Comparison of ENCODE assay signal across 12 cellular contexts in the genomic region with DNA sequence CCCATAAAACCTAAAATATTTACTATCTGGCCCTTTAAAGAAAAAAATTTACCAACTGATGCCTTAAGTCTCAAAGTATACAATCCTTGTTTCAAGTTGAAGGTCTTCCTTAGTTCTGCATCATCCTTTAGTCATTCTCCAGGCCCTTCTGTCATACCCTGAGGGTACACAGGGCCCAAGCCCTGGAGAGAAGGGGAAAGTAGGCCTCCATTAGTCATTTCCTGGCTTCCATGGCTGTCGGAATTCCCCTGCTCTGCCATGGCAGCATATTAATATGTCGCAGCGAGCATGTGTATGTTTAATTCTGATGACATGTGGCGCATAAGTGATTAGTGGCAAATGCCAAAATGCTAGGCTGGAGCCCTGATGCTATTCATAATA. TPM values are rescaled to one million over a fixed set of nuclear protein-coding genes. Genes with fewer than 3 reads are reported as not detected.
A peak's percentile ranks its signal among the peaks of the same experiment; 100 is the strongest.
DNase-seq lines count a peak whose midpoint lies in the region; ATAC-seq, FAIRE-seq and TF ChIP-seq lines count a peak whose summit lies in the region.
"Had no signal": no experiment of that assay in that cellular context is flagged by ENCODE, and none has a peak within 500 bp of the region (broad histone marks: within the 10 kb centered on the region; RNA-seq: fewer than 3 reads in every experiment).

No MANE protein-coding gene starts in this region.

- H3K79me2 ChIP-seq in HepG2 (ENCODE audit: insufficient read depth, low read length) = no peaks in the 10 kb centered on the region

- peak overlapping the region; percentile 53; the same call in 1 of the 2 replicates for H3K4me2 ChIP-seq in HepG2 (ENCODE audit: low read depth, low read length)

- H3K9ac ChIP-seq in HepG2 (ENCODE audit: insufficient read depth, low read depth, low read length) = no peak overlapping the region

- H2AFZ ChIP-seq in HepG2 (ENCODE audit: low read length) = no peak overlapping the region

- POLR2A ChIA-PET in HepG2 (lab: Yijun Ruan, JAX) = interaction anchor here (2.1 to 2.2 kb wide), 2 partner anchors 14 to 23 kb away, joined by 6 to 24 read pairs; a partner anchor contains a TSS

- no peak for TF ChIP-seq POLR2A in HepG2 (IDR thresholded peaks at IDR 0.05; ENCODE audit: insufficient read depth in 1 of 2, low read depth in 2 of 2, low read length in 2 of 2)

- intact Hi-C loops in HepG2 (cut with micrococcal nuclease; ENCODE audit: unreplicated experiment) = no loop called here

- H3K36me3 ChIP-seq in HepG2 (replicated peaks in 1 of 2; ENCODE audit: control insufficient read depth in 1 of 2, insufficient read depth in 2 of 2, low read length in 2 of 2) = no peaks in the 10 kb centered on the region
- H3K36me3 ChIP-seq: gastrocnemius medialis, uterus had no signal

- no peak overlapping the region for H3K27ac ChIP-seq in HepG2 (ENCODE audit: extremely low read length, insufficient read depth, low read length)
- H3K27ac ChIP-seq: gastrocnemius medialis, uterus had no signal

- ATAC-seq in HepG2 (no peak), HG02798 (IDR thresholded peaks at IDR 0.05; ENCODE audit: poor library complexity, unreplicated experiment) (no peak)
- ATAC-seq: gastrocnemius medialis had no signal

- no peak for TF ChIP-seq CTCF in HepG2 (CRISPR knock-in tag; IDR thresholded peaks at IDR 0.05)

- H4K20me1 ChIP-seq in HepG2 (ENCODE audit: insufficient read depth, low read length) = no peaks in the 10 kb centered on the region

- DNase-seq in COLO668 (lab: John Stamatoyannopoulos, UW; ENCODE audit: unreplicated experiment) = peak; percentile 28
- peak; percentile 73 for DNase-seq in HTR-8/SVneo (ENCODE audit: insufficient read length, low spot score)
- peak; percentile 74 for DNase-seq in astrocyte of the hippocampus (ENCODE audit: low read depth, low spot score)
- no peak for DNase-seq in HepG2 (ENCODE audit: low spot score)
- DNase-seq in NCI-H748 treated with DMSO at 0.1 percent for 48 hours (lab: John Stamatoyannopoulos, UW) = no peak
- no peak for DNase-seq in NCI-H2081 treated with DMSO at 0.1 percent for 48 hours (lab: John Stamatoyannopoulos, UW)
- DNase-seq in activated naive CD4-positive, alpha-beta T cell treated with Interleukin-2 at 50 U/mL for 16 hours = no peak
- DNase-seq: gastrocnemius medialis; NCI-H2029; stimulated activated CD4-positive, alpha-beta T cell treated with anti-CD3 and anti-CD28 coated beads, Interleukin-4, amount 100 ng/mL, for 4 hours; uterus had no signal

- H3K27me3 ChIP-seq in HepG2 (ENCODE audit: control insufficient read depth in 1 of 2, insufficient read depth in 2 of 2, low read length in 2 of 2) = no peaks in the 10 kb centered on the region
- H3K27me3 ChIP-seq: gastrocnemius medialis, uterus had no signal

- FAIRE-seq in HTR-8/SVneo (lab: Jason Lieb, UNC) (peak; percentile 89), HepG2 (lab: Jason Lieb, UNC) (no peak)

- H3K4me3 ChIP-seq in HepG2 (replicated peaks in 1 of 3; ENCODE audit: insufficient read depth in 1 of 3, low read depth in 2 of 3, low read length in 3 of 3) = no peak overlapping the region
- H3K4me3 ChIP-seq: gastrocnemius medialis, uterus had no signal

- CTCF ChIA-PET in HepG2 (lab: Yijun Ruan, JAX; ENCODE audit: low intra/inter-chr PET ratio, low total read pairs) = no interaction called here

- no TSS peak for BruUV-seq in HepG2 (replicated peaks; lab: Mats Ljungman, UMichigan)

- H3K4me1 ChIP-seq in HepG2 (ENCODE audit: insufficient read depth, low read length) = peaks cover 44% of the 10 kb centered on the region
- H3K4me1 ChIP-seq: gastrocnemius medialis, uterus had no signal

- WGBS in HepG2 (ENCODE audit: low lambda C conversion rate) = 68% methylated on average over 4 of the region's 4 CpGs

- H3K9me3 ChIP-seq in HepG2 (ENCODE audit: low read length) = no peaks in the 10 kb centered on the region
- H3K9me3 ChIP-seq: gastrocnemius medialis, uterus had no signal

- in situ Hi-C loops in HepG2 (cut with HindIII; ENCODE audit: extremely low pct_ligation_motif_present, low pct_unique_long_range_greater_than_20kb) = no loop called here

- no peak for TF ChIP-seq RAD21 in HepG2 (CRISPR knock-in tag; IDR thresholded peaks at IDR 0.05)

- TF ChIP-seq EP300 in HepG2 (IDR thresholded peaks at IDR 0.05; ENCODE audit: low read depth in 2 of 2, low read length in 2 of 2) (no peak), HepG2 (CRISPR knock-in tag; IDR thresholded peaks at IDR 0.05; ENCODE audit: borderline replicate concordance) (no peak)

TF ChIP-seq in HepG2, 621 proteins besides CTCF, POLR2A, EP300 and RAD21:
- TF ChIP-seq FOSL2 (CRISPR knock-in tag; IDR thresholded peaks at IDR 0.05) = peak; percentile 46
- no peak for TF ChIP-seq POGZ (CRISPR knock-in tag; IDR thresholded peaks at IDR 0.05)
- TF ChIP-seq HDAC1 (CRISPR knock-in tag; IDR thresholded peaks at IDR 0.05) = no peak

RNA-seq across cellular contexts. Expression of a gene that starts 22.0 kb away (rescaled TPM):
- total RNA-seq in HepG2 (2016; rRNA removed; fragmentation: Illumina TruSeq; extraction: Trizol) = 0.51 and 0.62 TPM in 2 replicates
- total RNA-seq in HepG2 (2016; cell fraction: cytosol; rRNA removed; fragmentation: Illumina TruSeq; extraction: Trizol; ENCODE audit: low read depth) = 0.18 TPM in 1 of 2 replicates, not detected in the other
- total RNA-seq in HepG2 (2016; cell fraction: insoluble cytoplasmic fraction; rRNA removed; fragmentation: Illumina TruSeq; extraction: Trizol) = 0.21 and 0.84 TPM in 2 replicates
- 0.24 and 0.28 TPM in 2 replicates for total RNA-seq in HepG2 (2016; cell fraction: membrane; rRNA removed; fragmentation: Illumina TruSeq; extraction: Trizol)
- 1.7 and 2.3 TPM in 2 replicates for total RNA-seq in HepG2 (2016; cell fraction: nucleus; rRNA removed; fragmentation: Illumina TruSeq; extraction: Trizol)
- 0.16 and 0.55 TPM in 2 replicates for polyA plus RNA-seq in HepG2 (2011; rRNA removed)
- 0.19 and 0.34 TPM in 2 replicates for polyA plus RNA-seq in HepG2 (2011; cell fraction: cytosol; rRNA removed)
- polyA plus RNA-seq in HepG2 (2011; cell fraction: nucleus; rRNA removed) = 0.23 and 0.42 TPM in 2 replicates
- 0.36 and 0.47 TPM in 2 replicates for polyA plus RNA-seq in HepG2 (2012)
- 0.28 TPM in 1 of 2 replicates, not detected in the other for polyA plus RNA-seq in HepG2 (2016; cell fraction: cytosol; fragmentation: Illumina TruSeq; extraction: Trizol; ENCODE audit: low read depth)
- 0.17 and 0.29 TPM in 2 replicates for polyA plus RNA-seq in HepG2 (2016; cell fraction: insoluble cytoplasmic fraction; fragmentation: Illumina TruSeq; extraction: Trizol; ENCODE audit: low read depth)
- polyA plus RNA-seq in HepG2 (2016; cell fraction: membrane; fragmentation: Illumina TruSeq; extraction: Trizol; ENCODE audit: low read depth) = 0.08 and 0.23 TPM in 2 replicates
- polyA plus RNA-seq in HepG2 (2016; cell fraction: nucleus; fragmentation: Illumina TruSeq; extraction: Trizol; ENCODE audit: insufficient read depth, low read depth) = 0.42 and 0.97 TPM in 2 replicates
- 5.2 and 30.2 TPM in 2 replicates for polyA minus RNA-seq in HepG2 (2011; rRNA and poly(A)+ RNA removed; ENCODE audit: low replicate concordance)
- polyA minus RNA-seq in HepG2 (2011; cell fraction: cytosol; rRNA and poly(A)+ RNA removed) = 0.44 TPM in 1 of 2 replicates, not detected in the other
- 2.4 and 3.7 TPM in 2 replicates for polyA minus RNA-seq in HepG2 (2011; cell fraction: nucleus; rRNA and poly(A)+ RNA removed)

Comparison
In these comparisons a context has a peak if more than half of its experiments do, and no peak if none do; other contexts are left out.
1. DNase-seq: peak in COLO668 (single experiment), HTR-8/SVneo (single experiment) and astrocyte of the hippocampus (single experiment); none in HepG2 (single experiment), NCI-H748 treated with DMSO at 0.1 percent for 48 hours (single experiment), NCI-H2081 treated with DMSO at 0.1 percent for 48 hours (single experiment) and activated naive CD4-positive, alpha-beta T cell treated with Interleukin-2 at 50 U/mL for 16 hours (single experiment).